8 cellular contexts compared by ENCODE assay signal in genomic region chr12:132761911-132762583, GRCh38. TPM values are rescaled to one million over a fixed set of nuclear protein-coding genes. Genes with fewer than 3 reads are reported as not detected.
DNase-seq lines count a peak whose midpoint lies in the region; TF ChIP-seq lines count a peak whose summit lies in the region.

No MANE protein-coding gene starts in this region.

- peaks cover 24% of the 10 kb centered on the region for H3K4me1 Mint-ChIP-seq in activated naive CD4-positive, alpha-beta T cell treated with anti-CD3 and anti-CD28 coated beads, Interleukin-2, amount 50 U/mL, for 24 hours

- in situ Hi-C loops in G401 (cut with HindIII; ENCODE audit: low sequenced_read_pairs), result no loop called here

- H3K4me1 ChIP-seq in osteoblast (ENCODE audit: insufficient read depth, low read length) (peaks cover 21% of the 10 kb centered on the region), testis (peaks cover 18% of the 10 kb centered on the region)

- H3K4me2 ChIP-seq in osteoblast (ENCODE audit: insufficient read depth, low read length), result peak overlapping the region; percentile 81

- no peak for TF ChIP-seq CTCF in osteoblast (IDR thresholded peaks at IDR 0.05; ENCODE audit: extremely low read depth, low read depth, low read length)
- TF ChIP-seq CTCF in testis (IDR thresholded peaks at IDR 0.05), result no peak

- peaks cover 9% of the 10 kb centered on the region for H3K36me3 Mint-ChIP-seq in activated naive CD4-positive, alpha-beta T cell treated with anti-CD3 and anti-CD28 coated beads, Interleukin-2, amount 50 U/mL, for 24 hours

- peak overlapping the region; percentile 78 for H3K4me3 Mint-ChIP-seq in activated naive CD4-positive, alpha-beta T cell treated with anti-CD3 and anti-CD28 coated beads, Interleukin-2, amount 50 U/mL, for 24 hours

- intact Hi-C loops in testis (cut with DNase I; ENCODE audit: low total_unique reads), result no loop called here

- peaks cover 48% of the 10 kb centered on the region for H3K79me2 ChIP-seq in osteoblast (ENCODE audit: insufficient read depth, low read length)

- peak overlapping the region; percentile 72 for H3K27ac Mint-ChIP-seq in activated naive CD4-positive, alpha-beta T cell treated with anti-CD3 and anti-CD28 coated beads, Interleukin-2, amount 50 U/mL, for 24 hours

- no peaks in the 10 kb centered on the region for H3K27me3 Mint-ChIP-seq in activated naive CD4-positive, alpha-beta T cell treated with anti-CD3 and anti-CD28 coated beads, Interleukin-2, amount 50 U/mL, for 24 hours

- no peaks in the 10 kb centered on the region for H3K9me3 Mint-ChIP-seq in activated naive CD4-positive, alpha-beta T cell treated with anti-CD3 and anti-CD28 coated beads, Interleukin-2, amount 50 U/mL, for 24 hours

- no peaks in the 10 kb centered on the region for H3K9me3 ChIP-seq in SK-N-MC (ENCODE audit: low read depth, low read length)
- H3K9me3 ChIP-seq in osteoblast (ENCODE audit: low read depth, low read length), result no peaks in the 10 kb centered on the region
- H3K9me3 ChIP-seq in testis, result no peaks in the 10 kb centered on the region

- H3K27ac ChIP-seq in SK-N-MC, result peak overlapping the region; percentile 98
- H3K27ac ChIP-seq in osteoblast (ENCODE audit: low read depth, low read length), result peak overlapping the region; percentile 80
- H3K27ac ChIP-seq in testis, result peak overlapping the region; percentile 93 to 94

- peaks cover 32% of the 10 kb centered on the region for H4K20me1 ChIP-seq in osteoblast (ENCODE audit: insufficient read depth, low read length)

- H3K9ac ChIP-seq in SK-N-MC (ENCODE audit: insufficient read length), result peak overlapping the region; percentile 96

- peak overlapping the region; percentile 77 for H2AFZ ChIP-seq in osteoblast (ENCODE audit: low read length)

- peaks cover 21% of the 10 kb centered on the region for H3K36me3 ChIP-seq in SK-N-MC (ENCODE audit: insufficient read depth, low read length)
- H3K36me3 ChIP-seq in osteoblast (ENCODE audit: insufficient read depth, low read length), result peaks cover 12% of the 10 kb centered on the region
- H3K36me3 ChIP-seq in testis (ENCODE audit: low read depth, missing control alignments), result no peaks in the 10 kb centered on the region

- H3K27me3 ChIP-seq in osteoblast (ENCODE audit: insufficient read depth, low read length) (no peaks in the 10 kb centered on the region), testis (no peaks in the 10 kb centered on the region)

- DNase-seq in G401 (ENCODE audit: low spot score) (peak; percentile 84), GOT3 (lab: John Stamatoyannopoulos, UW) (peak; percentile 48), LoVo (ENCODE audit: low spot score) (peak; percentile 93), SK-N-MC (ENCODE audit: low read depth, low spot score) (no peak), glomerular visceral epithelial cell (ENCODE audit: extremely low spot score) (peak; percentile 92), osteoblast (ENCODE audit: insufficient read length, low spot score, missing footprints) (peak; percentile 99), testis (peak; percentile 83)

- peak overlapping the region; percentile 87 for H3K4me3 ChIP-seq in SK-N-MC
- H3K4me3 ChIP-seq in osteoblast (ENCODE audit: insufficient read depth, low read length), result peak overlapping the region; percentile 81
- H3K4me3 ChIP-seq in testis, result peak overlapping the region; percentile 81 to 88

- no peak for TF ChIP-seq POLR2A in testis (IDR thresholded peaks at IDR 0.05)

- 0% methylated on average over 6 to 34 of the region's 92 CpGs for WGBS in testis, 2 donors

RNA-seq across cellular contexts. Expression of gene ANKLE2, which starts 0.4 kb away (rescaled TPM):
- 27.9 and 34.3 TPM in 2 replicates for total RNA-seq in G401 (2014; rRNA removed; shearing (Covaris generic))
- 79.9 and 86.1 TPM in 2 replicates for total RNA-seq in osteoblast
- 100 to 1,000 TPM; 103 to 120 TPM for total RNA-seq in testis
- 204 TPM for polyA plus RNA-seq in testis (ENCODE audit: insufficient read depth, low read depth, low replicate concordance)

RNA-seq across cellular contexts. Expression of gene PGAM5, which starts 51.4 kb away (rescaled TPM):
- total RNA-seq in G401 (2014; rRNA removed; shearing (Covaris generic)), result 112 and 121 TPM in 2 replicates
- total RNA-seq in osteoblast (20.9 and 24.6 TPM in 2 replicates), testis (10 to 100 TPM; 40.9 to 48.0 TPM)
- polyA plus RNA-seq in testis (ENCODE audit: insufficient read depth, low read depth, low replicate concordance), result 37.2 TPM
